Comparison of ENCODE assay signal across 1 cellular context in the genomic region with DNA sequence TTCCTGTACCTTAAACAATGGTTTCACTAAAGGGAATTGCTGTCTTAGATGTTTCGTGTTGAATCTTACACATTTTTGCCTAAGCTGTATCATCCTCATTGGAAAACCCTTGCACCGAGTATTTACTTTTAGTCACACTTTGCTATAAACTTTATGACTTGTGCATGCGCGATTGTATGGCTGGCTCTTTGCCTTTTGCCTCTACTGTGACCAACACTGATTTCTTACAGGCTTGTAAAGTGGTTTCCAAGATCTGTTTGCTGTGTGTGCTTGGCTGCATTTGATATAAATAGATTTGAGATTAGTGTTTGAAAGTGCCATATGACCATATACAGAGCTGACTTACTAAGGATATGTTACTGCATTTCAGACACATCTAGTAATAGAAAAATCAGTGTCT.
TF ChIP-seq lines count a peak whose summit lies in the region.

No MANE protein-coding gene starts in this region.

TF ChIP-seq in HepG2, 621 proteins besides CTCF, POLR2A, EP300 and RAD21:
- no peak for TF ChIP-seq ZNF451 (CRISPR knock-in tag; IDR thresholded peaks at IDR 0.05)
- no peak for TF ChIP-seq REL (CRISPR knock-in tag; conservative IDR thresholded peaks at IDR 0.05)
- TF ChIP-seq HOXD1 (CRISPR knock-in tag; IDR thresholded peaks at IDR 0.05) = no peak
- no peak for TF ChIP-seq PCBP1 (IDR thresholded peaks at IDR 0.05; ENCODE audit: borderline replicate concordance, low read depth, low read length)
- no peak for TF ChIP-seq NFKBIZ (CRISPR knock-in tag; IDR thresholded peaks at IDR 0.05)
- no peak for TF ChIP-seq ZNF256 (CRISPR knock-in tag; conservative IDR thresholded peaks at IDR 0.05)
- no peak for TF ChIP-seq KDM5B (CRISPR knock-in tag; IDR thresholded peaks at IDR 0.05; ENCODE audit: borderline replicate concordance)
- no peak for TF ChIP-seq ZMYM4 (CRISPR knock-in tag; IDR thresholded peaks at IDR 0.05)
- TF ChIP-seq MYNN (CRISPR knock-in tag; IDR thresholded peaks at IDR 0.05; ENCODE audit: low read depth) = no peak
- no peak for TF ChIP-seq ZNF224 (CRISPR knock-in tag; IDR thresholded peaks at IDR 0.05)
- TF ChIP-seq PHB2 (IDR thresholded peaks at IDR 0.05; ENCODE audit: partially characterized antibody) = no peak
- TF ChIP-seq IRX3 (CRISPR knock-in tag; IDR thresholded peaks at IDR 0.05; ENCODE audit: borderline replicate concordance, low read depth) = no peak
- no peak for TF ChIP-seq CC2D1A (CRISPR knock-in tag; IDR thresholded peaks at IDR 0.05)
- TF ChIP-seq, protein P1, sequence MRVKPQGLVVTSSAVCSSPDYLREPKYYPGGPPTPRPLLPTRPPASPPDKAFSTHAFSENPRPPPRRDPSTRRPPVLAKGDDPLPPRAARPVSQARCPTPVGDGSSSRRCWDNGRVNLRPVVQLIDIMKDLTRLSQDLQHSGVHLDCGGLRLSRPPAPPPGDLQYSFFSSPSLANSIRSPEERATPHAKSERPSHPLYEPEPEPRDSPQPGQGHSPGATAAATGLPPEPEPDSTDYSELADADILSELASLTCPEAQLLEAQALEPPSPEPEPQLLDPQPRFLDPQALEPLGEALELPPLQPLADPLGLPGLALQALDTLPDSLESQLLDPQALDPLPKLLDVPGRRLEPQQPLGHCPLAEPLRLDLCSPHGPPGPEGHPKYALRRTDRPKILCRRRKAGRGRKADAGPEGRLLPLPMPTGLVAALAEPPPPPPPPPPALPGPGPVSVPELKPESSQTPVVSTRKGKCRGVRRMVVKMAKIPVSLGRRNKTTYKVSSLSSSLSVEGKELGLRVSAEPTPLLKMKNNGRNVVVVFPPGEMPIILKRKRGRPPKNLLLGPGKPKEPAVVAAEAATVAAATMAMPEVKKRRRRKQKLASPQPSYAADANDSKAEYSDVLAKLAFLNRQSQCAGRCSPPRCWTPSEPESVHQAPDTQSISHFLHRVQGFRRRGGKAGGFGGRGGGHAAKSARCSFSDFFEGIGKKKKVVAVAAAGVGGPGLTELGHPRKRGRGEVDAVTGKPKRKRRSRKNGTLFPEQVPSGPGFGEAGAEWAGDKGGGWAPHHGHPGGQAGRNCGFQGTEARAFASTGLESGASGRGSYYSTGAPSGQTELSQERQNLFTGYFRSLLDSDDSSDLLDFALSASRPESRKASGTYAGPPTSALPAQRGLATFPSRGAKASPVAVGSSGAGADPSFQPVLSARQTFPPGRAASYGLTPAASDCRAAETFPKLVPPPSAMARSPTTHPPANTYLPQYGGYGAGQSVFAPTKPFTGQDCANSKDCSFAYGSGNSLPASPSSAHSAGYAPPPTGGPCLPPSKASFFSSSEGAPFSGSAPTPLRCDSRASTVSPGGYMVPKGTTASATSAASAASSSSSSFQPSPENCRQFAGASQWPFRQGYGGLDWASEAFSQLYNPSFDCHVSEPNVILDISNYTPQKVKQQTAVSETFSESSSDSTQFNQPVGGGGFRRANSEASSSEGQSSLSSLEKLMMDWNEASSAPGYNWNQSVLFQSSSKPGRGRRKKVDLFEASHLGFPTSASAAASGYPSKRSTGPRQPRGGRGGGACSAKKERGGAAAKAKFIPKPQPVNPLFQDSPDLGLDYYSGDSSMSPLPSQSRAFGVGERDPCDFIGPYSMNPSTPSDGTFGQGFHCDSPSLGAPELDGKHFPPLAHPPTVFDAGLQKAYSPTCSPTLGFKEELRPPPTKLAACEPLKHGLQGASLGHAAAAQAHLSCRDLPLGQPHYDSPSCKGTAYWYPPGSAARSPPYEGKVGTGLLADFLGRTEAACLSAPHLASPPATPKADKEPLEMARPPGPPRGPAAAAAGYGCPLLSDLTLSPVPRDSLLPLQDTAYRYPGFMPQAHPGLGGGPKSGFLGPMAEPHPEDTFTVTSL (CRISPR knock-in tag; IDR thresholded peaks at IDR 0.05; ENCODE audit: borderline replicate concordance) = no peak
- no peak for TF ChIP-seq LCORL (IDR thresholded peaks at IDR 0.05)
- no peak for TF ChIP-seq LCORL (CRISPR knock-in tag; IDR thresholded peaks at IDR 0.05)
- no peak for TF ChIP-seq ADNP (CRISPR knock-in tag; IDR thresholded peaks at IDR 0.05)
